29 cellular contexts compared by ENCODE assay signal in genomic region chr14:34489324-34489723, GRCh38. TPM values are rescaled to one million over a fixed set of nuclear protein-coding genes. Genes with fewer than 3 reads are reported as not detected.
DNase-seq lines count a peak whose midpoint lies in the region; ATAC-seq and TF ChIP-seq lines count a peak whose summit lies in the region.
"Had no signal": no experiment of that assay in that cellular context is flagged by ENCODE, and none has a peak within 500 bp of the region (broad histone marks: within the 10 kb centered on the region; RNA-seq: fewer than 3 reads in every experiment).

No MANE protein-coding gene starts in this region.

- H3K9me3 ChIP-seq in GM23248 (ENCODE audit: low read depth): no peaks in the 10 kb centered on the region
- H3K9me3 ChIP-seq: HAP-1, heart left ventricle, SK-N-SH, spleen had no signal

- H3K36me3 ChIP-seq in GM23248 (ENCODE audit: low read depth): no peaks in the 10 kb centered on the region
- H3K36me3 ChIP-seq: HAP-1, heart left ventricle, spleen had no signal

- no peak for ATAC-seq in GM18517 (IDR thresholded peaks at IDR 0.05; ENCODE audit: unreplicated experiment)
- ATAC-seq: activated CD4-positive, CD25-positive, alpha-beta regulatory T cell treated with anti-CD3 and anti-CD28 coated beads, Interleukin-2, amount 50 U/mL, for 24 hours; heart left ventricle; HepG2; right cardiac atrium; stimulated activated naive CD8-positive, alpha-beta T cell treated with anti-CD3 and anti-CD28 coated beads, Interleukin-15, amount 100 ng/mL, for 72 hours had no signal

- 3 to 6% methylated on average over 1 of the region's 1 CpG for WGBS in GM23248 (ENCODE audit: low coverage in 1 of 2, low lambda C conversion rate in 2 of 2, missing lambda C conversion rate in 2 of 2), 2 experiments

- H3K9me2 ChIP-seq in GM23248 (ENCODE audit: insufficient read depth): no peaks in the 10 kb centered on the region
- H3K9me2 ChIP-seq: SK-N-SH had no signal

- H3K27me3 ChIP-seq in GM23248 (replicated peaks; ENCODE audit: insufficient read depth): no peaks in the 10 kb centered on the region
- H3K27me3 ChIP-seq: heart left ventricle, spleen had no signal

- no peaks in the 10 kb centered on the region for H4K20me1 ChIP-seq in GM23248 (ENCODE audit: insufficient read depth)

- no peak overlapping the region for H3K9ac ChIP-seq in GM23248
- H3K9ac ChIP-seq: SK-N-SH had no signal

- in situ Hi-C loops in GM23248 (cut with MboI): no loop called here

- H3K79me2 ChIP-seq in GM23248 (ENCODE audit: insufficient read depth): no peaks in the 10 kb centered on the region

- DNase-seq in GM23248 (peak; percentile 50), MV-4-11 (lab: John Stamatoyannopoulos, UW) (peak; percentile 45), choroid plexus epithelial cell (ENCODE audit: low read depth) (peak; percentile 18), fibroblast of pulmonary artery (ENCODE audit: low read depth) (peak; percentile 18), glomerular visceral epithelial cell (ENCODE audit: extremely low spot score) (no peak), GOT3 (lab: John Stamatoyannopoulos, UW) (no peak)
- no peak for DNase-seq in stimulated activated CD8-positive, alpha-beta memory T cell treated with anti-CD3 and anti-CD28 coated beads, Interleukin-4, amount 100 ng/mL, for 48 hours
- DNase-seq: activated CD4-positive, alpha-beta T cell treated with anti-CD3 and anti-CD28 coated beads, Interleukin-2, amount 50 U/mL, for 4 hours; activated T-cell treated with anti-CD3 and anti-CD28 coated beads, Interleukin-2, amount 50 U/mL, for 48 hours; AML-193; CD4-positive, alpha-beta T cell; dermis blood vessel endothelial cell; endodermal cell; heart left ventricle; Kasumi-1; NCI-H1092; NCI-H1694; NCI-H82; posterior cingulate gyrus; right cardiac atrium; SK-N-SH; spleen; stimulated activated CD4-positive, alpha-beta T cell treated with anti-CD3 and anti-CD28 coated beads, Interleukin-2, amount 100 ng/mL, for 24 hours; stimulated activated naive CD8-positive, alpha-beta T cell treated with anti-CD3 and anti-CD28 coated beads, Interleukin-15, amount 100 ng/mL, for 72 hours had no signal

- TF ChIP-seq CTCF in choroid plexus epithelial cell (conservative IDR thresholded peaks at IDR 0.05; ENCODE audit: low read depth, low read length): no peak
- no peak for TF ChIP-seq CTCF in fibroblast of pulmonary artery (IDR thresholded peaks at IDR 0.05; ENCODE audit: low read length, missing control alignments)

- peaks cover 4% of the 10 kb centered on the region; the same call in 1 of the 2 replicates for H3F3A ChIP-seq in GM23248 (ENCODE audit: insufficient read depth)

- H3K27ac ChIP-seq in GM23248: no peak overlapping the region
- H3K27ac ChIP-seq: heart left ventricle, RWPE1, spleen had no signal

- H2AFZ ChIP-seq in GM23248: no peak overlapping the region

- peaks cover 7% of the 10 kb centered on the region; the same call in 1 of the 2 replicates for H3K4me1 ChIP-seq in GM23248 (ENCODE audit: insufficient read depth)
- H3K4me1 ChIP-seq: HAP-1, heart left ventricle, spleen had no signal

- H3K4me2 ChIP-seq in GM23248 (ENCODE audit: unreplicated experiment): no peak overlapping the region
- H3K4me2 ChIP-seq: SK-N-SH had no signal

- H3K4me3 ChIP-seq in GM23248: no peak overlapping the region
- no peak overlapping the region for H3K4me3 ChIP-seq in choroid plexus epithelial cell (ENCODE audit: low read depth, low read length)
- H3K4me3 ChIP-seq in fibroblast of pulmonary artery (replicated peaks; ENCODE audit: low read depth, low read length): no peak overlapping the region
- H3K4me3 ChIP-seq: HAP-1, heart left ventricle, spleen had no signal

RNA-seq across cellular contexts. Expression of gene SPTSSA, which starts 27.3 kb away (rescaled TPM):
- total RNA-seq in GM23248 (2014; rRNA removed; shearing (Covaris generic)): 11.5 and 13.5 TPM in 2 replicates
- polyA plus RNA-seq in GM23248 (2016; fragmentation: Nextera tagmentation; extraction: Ambion mirVana): 18.8 and 19.0 TPM in 2 replicates

RNA-seq across cellular contexts. Expression of gene EAPP, which starts 50.2 kb away (rescaled TPM):
- 42.7 and 43.0 TPM in 2 replicates for total RNA-seq in GM23248 (2014; rRNA removed; shearing (Covaris generic))
- polyA plus RNA-seq in GM23248 (2016; fragmentation: Nextera tagmentation; extraction: Ambion mirVana): 55.5 and 56.1 TPM in 2 replicates

Comparison
In these comparisons a context has a peak if more than half of its experiments do, and no peak if none do; other contexts are left out.
1. DNase-seq: peak in GM23248 (single experiment), MV-4-11 (single experiment), choroid plexus epithelial cell (single experiment) and fibroblast of pulmonary artery (single experiment); none in stimulated activated CD8-positive, alpha-beta memory T cell treated with anti-CD3 and anti-CD28 coated beads, Interleukin-4, amount 100 ng/mL, for 48 hours (single experiment), glomerular visceral epithelial cell (single experiment) and GOT3 (single experiment).